In the genomic region with DNA sequence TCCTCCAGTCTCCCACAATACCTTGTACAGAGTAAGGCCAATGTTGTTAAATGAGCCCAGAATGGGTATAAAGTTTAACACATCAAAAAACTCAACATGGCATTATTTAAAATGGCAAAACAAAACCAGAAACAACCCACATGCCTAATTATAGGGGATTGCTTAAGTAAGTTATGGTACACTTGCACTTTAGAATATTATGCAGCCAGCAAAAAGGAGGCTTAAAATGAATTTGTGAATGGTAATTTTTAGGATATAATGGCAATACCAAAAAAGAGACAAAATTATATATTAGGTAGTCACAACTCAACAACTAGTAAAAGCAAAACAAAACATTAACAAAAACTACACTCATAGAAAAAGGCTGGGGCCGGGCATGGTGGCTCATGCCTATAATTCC, we compare ENCODE assay signal across 1 cellular context.
TF ChIP-seq lines count a peak whose summit lies in the region.

No MANE protein-coding gene starts in this region.

TF ChIP-seq in K562, 482 proteins besides CTCF, POLR2A, EP300 and RAD21:
- TF ChIP-seq ZNF146 (CRISPR knock-in tag; IDR thresholded peaks at IDR 0.05; ENCODE audit: unreplicated experiment) (peak; percentile 68), SRF (CRISPR knock-in tag; IDR thresholded peaks at IDR 0.05) (no peak), RBM25 (IDR thresholded peaks at IDR 0.05; ENCODE audit: low read depth, low read length, severe bottlenecking) (peak; percentile 69), ZBTB17 (CRISPR knock-in tag; IDR thresholded peaks at IDR 0.05) (no peak), SREBF1 (IDR thresholded peaks at IDR 0.05; ENCODE audit: borderline replicate concordance, low read depth, low read length) (no peak)
- TF ChIP-seq, protein P1, sequence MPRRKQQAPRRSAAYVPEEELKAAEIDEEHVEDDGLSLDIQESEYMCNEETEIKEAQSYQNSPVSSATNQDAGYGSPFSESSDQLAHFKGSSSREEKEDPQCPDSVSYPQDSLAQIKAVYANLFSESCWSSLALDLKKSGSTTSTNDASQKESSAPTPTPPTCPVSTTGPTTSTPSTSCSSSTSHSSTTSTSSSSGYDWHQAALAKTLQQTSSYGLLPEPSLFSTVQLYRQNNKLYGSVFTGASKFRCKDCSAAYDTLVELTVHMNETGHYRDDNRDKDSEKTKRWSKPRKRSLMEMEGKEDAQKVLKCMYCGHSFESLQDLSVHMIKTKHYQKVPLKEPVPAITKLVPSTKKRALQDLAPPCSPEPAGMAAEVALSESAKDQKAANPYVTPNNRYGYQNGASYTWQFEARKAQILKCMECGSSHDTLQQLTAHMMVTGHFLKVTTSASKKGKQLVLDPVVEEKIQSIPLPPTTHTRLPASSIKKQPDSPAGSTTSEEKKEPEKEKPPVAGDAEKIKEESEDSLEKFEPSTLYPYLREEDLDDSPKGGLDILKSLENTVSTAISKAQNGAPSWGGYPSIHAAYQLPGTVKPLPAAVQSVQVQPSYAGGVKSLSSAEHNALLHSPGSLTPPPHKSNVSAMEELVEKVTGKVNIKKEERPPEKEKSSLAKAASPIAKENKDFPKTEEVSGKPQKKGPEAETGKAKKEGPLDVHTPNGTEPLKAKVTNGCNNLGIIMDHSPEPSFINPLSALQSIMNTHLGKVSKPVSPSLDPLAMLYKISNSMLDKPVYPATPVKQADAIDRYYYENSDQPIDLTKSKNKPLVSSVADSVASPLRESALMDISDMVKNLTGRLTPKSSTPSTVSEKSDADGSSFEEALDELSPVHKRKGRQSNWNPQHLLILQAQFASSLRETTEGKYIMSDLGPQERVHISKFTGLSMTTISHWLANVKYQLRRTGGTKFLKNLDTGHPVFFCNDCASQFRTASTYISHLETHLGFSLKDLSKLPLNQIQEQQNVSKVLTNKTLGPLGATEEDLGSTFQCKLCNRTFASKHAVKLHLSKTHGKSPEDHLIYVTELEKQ (CRISPR knock-in tag; IDR thresholded peaks at IDR 0.05): no peak
